1 cellular context compared by ENCODE assay signal in genomic region chr1:222732216-222733159, GRCh38.
TF ChIP-seq lines count a peak whose summit lies in the region.

No MANE protein-coding gene starts in this region.

TF ChIP-seq in GM23338, 12 proteins besides CTCF, POLR2A, EP300 and RAD21 (continued from another document):
- TF ChIP-seq ZNF462 (CRISPR knock-in tag; IDR thresholded peaks at IDR 0.05) (no peak), ETS1 (IDR thresholded peaks at IDR 0.05) (no peak), NANOG (IDR thresholded peaks at IDR 0.05; ENCODE audit: borderline replicate concordance) (no peak), EZH2phosphoT487 (IDR thresholded peaks at IDR 0.05; ENCODE audit: unreplicated experiment) (no peak), POLR2AphosphoS5 (IDR thresholded peaks at IDR 0.05; ENCODE audit: low read depth) (no peak), ZNF331 (CRISPR knock-in tag; IDR thresholded peaks at IDR 0.05; ENCODE audit: low read depth) (no peak), EZH2 (IDR thresholded peaks at IDR 0.05; ENCODE audit: low read depth, unreplicated experiment) (no peak), REST (IDR thresholded peaks at IDR 0.05; ENCODE audit: unreplicated experiment) (no peak), ZNF114 (CRISPR knock-in tag; IDR thresholded peaks at IDR 0.05) (no peak), JUNB (IDR thresholded peaks at IDR 0.05; ENCODE audit: unreplicated experiment) (no peak)
